In the genomic region with DNA sequence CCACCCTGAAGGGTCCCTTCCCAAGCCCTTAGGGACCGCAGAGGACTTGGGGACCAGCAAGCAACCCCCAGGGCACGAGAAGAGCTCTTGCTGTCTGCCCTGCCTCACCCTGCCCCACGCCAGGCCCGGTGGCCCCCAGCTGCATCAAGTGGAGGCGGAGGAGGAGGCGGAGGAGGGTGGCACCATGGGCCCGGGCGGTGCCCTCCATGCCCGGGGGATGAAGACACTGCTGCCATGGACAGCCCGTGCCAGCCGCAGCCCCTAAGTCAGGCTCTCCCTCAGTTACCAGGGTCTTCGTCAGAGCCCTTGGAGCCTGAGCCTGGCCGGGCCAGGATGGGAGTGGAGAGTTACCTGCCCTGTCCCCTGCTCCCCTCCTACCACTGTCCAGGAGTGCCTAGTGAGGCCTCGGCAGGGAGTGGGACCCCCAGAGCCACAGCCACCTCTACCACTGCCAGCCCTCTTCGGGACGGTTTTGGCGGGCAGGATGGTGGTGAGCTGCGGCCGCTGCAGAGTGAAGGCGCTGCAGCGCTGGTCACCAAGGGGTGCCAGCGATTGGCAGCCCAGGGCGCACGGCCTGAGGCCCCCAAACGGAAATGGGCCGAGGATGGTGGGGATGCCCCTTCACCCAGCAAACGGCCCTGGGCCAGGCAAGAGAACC, we compare ENCODE assay signal across 1 cellular context.
TF ChIP-seq lines count a peak whose summit lies in the region.

No MANE protein-coding gene starts in this region.

TF ChIP-seq in HCT116, 20 proteins besides CTCF, POLR2A, EP300 and RAD21 (continued from another document):
- TF ChIP-seq, protein P1, sequence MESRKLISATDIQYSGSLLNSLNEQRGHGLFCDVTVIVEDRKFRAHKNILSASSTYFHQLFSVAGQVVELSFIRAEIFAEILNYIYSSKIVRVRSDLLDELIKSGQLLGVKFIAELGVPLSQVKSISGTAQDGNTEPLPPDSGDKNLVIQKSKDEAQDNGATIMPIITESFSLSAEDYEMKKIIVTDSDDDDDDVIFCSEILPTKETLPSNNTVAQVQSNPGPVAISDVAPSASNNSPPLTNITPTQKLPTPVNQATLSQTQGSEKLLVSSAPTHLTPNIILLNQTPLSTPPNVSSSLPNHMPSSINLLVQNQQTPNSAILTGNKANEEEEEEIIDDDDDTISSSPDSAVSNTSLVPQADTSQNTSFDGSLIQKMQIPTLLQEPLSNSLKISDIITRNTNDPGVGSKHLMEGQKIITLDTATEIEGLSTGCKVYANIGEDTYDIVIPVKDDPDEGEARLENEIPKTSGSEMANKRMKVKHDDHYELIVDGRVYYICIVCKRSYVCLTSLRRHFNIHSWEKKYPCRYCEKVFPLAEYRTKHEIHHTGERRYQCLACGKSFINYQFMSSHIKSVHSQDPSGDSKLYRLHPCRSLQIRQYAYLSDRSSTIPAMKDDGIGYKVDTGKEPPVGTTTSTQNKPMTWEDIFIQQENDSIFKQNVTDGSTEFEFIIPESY (IDR thresholded peaks at IDR 0.05; ENCODE audit: extremely low read depth, insufficient replicate concordance, low read length), result no peak
- no peak for TF ChIP-seq MAX (IDR thresholded peaks at IDR 0.05)
- TF ChIP-seq CBX3 (IDR thresholded peaks at IDR 0.05; ENCODE audit: low read depth), result no peak
- no peak for TF ChIP-seq EZH2phosphoT487 (IDR thresholded peaks at IDR 0.05; ENCODE audit: borderline replicate concordance)
TF ChIP-seq in HCT116: peak in this region for 0.
